In the genomic region with DNA sequence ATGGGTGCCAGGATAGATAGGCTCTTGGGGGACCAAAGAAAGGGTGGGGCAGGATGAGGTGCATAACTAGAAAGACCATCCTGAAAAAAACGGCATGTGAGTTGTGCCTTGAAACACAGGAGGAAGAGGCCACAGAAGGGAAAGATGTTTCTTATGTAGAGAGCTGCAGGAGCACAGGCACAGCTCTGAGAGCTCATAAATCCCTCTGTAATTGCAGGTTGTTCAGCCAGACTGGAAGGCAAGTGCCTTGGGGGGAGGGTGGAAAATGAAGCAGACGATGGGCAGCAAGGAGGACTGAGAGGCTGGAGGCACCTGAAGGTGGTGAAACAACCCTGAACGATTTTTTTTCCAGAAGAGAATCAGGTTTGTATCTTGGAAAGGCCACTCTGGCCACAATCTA, we compare ENCODE assay signal across 12 cellular contexts.
"Had no signal": no experiment of that assay in that cellular context is flagged by ENCODE, and none has a peak within 500 bp of the region (broad histone marks: within the 10 kb centered on the region; RNA-seq: fewer than 3 reads in every experiment).

No MANE protein-coding gene starts in this region.

- H3K36me3 ChIP-seq: colonic mucosa, ovary, sigmoid colon, suprapubic skin, upper lobe of left lung had no signal

- H3K27ac ChIP-seq: colonic mucosa, ovary, sigmoid colon, suprapubic skin, upper lobe of left lung had no signal

- DNase-seq: activated naive CD4-positive, alpha-beta T cell treated with anti-CD3 and anti-CD28 coated beads, Interleukin-2, amount 10 ng/mL, durations not matched to agents 7 days and 5 days; caudate nucleus; colonic mucosa; effector CD8-positive, alpha-beta T cell; kidney; left ventricle myocardium superior; ovary; sigmoid colon; stimulated activated CD4-positive, alpha-beta T cell treated with anti-CD3 and anti-CD28 coated beads, Interleukin-12 subunit alpha, Interleukin-12 subunit beta, amount 100 ng/mL, for 4 hours; stimulated activated naive CD4-positive, alpha-beta T cell treated with Interleukin-2 at 50 U/mL for 16 hours; upper lobe of left lung had no signal

- H3K27me3 ChIP-seq: colonic mucosa, ovary, sigmoid colon, suprapubic skin, upper lobe of left lung had no signal

- H3K4me3 ChIP-seq: colonic mucosa, ovary, sigmoid colon, suprapubic skin, upper lobe of left lung had no signal

- H3K4me1 ChIP-seq: colonic mucosa, sigmoid colon, suprapubic skin, upper lobe of left lung had no signal

- H3K9me3 ChIP-seq: colonic mucosa, ovary, sigmoid colon, suprapubic skin, upper lobe of left lung had no signal
